Comparison of ENCODE assay signal across 32 cellular contexts in genomic region chr14:64944861-64945260, GRCh38. TPM values are rescaled to one million over a fixed set of nuclear protein-coding genes. Genes with fewer than 3 reads are reported as not detected.
DNase-seq lines count a peak whose midpoint lies in the region; ATAC-seq, FAIRE-seq and TF ChIP-seq lines count a peak whose summit lies in the region.
"Had no signal": no experiment of that assay in that cellular context is flagged by ENCODE, and none has a peak within 500 bp of the region (broad histone marks: within the 10 kb centered on the region; RNA-seq: fewer than 3 reads in every experiment).

No MANE protein-coding gene starts in this region.

- H3K36me3 Mint-ChIP-seq in endodermal cell (ENCODE audit: low read depth) = peaks cover 50% of the 10 kb centered on the region
- peaks cover 8 to 62% (median 20%) of the 10 kb centered on the region in 5 donors for H3K36me3 Mint-ChIP-seq in naive thymus-derived CD4-positive, alpha-beta T cell

- H3K4me1 ChIP-seq in endodermal cell (ENCODE audit: control insufficient read depth, insufficient read depth, low read length) = peaks cover 3% of the 10 kb centered on the region
- H3K4me1 ChIP-seq in naive thymus-derived CD4-positive, alpha-beta T cell (ENCODE audit: control insufficient read depth in 2 of 2, insufficient read depth in 2 of 2, low read length in 2 of 2) = peaks cover 0 to 10% of the 10 kb centered on the region in 2 donors

- H3K4me3 ChIP-seq in endodermal cell (ENCODE audit: low read length) = no peak overlapping the region
- H3K4me3 ChIP-seq in naive thymus-derived CD4-positive, alpha-beta T cell (ENCODE audit: low read length) = no peak overlapping the region
- H3K4me3 ChIP-seq: BLaER1, GM12878, K562 had no signal

- H3K27me3 Mint-ChIP-seq in stimulated activated naive CD8-positive, alpha-beta T cell treated with anti-CD3 and anti-CD28 coated beads, Interleukin-15, amount 100 ng/mL, for 72 hours = no peaks in the 10 kb centered on the region
- H3K27me3 Mint-ChIP-seq in endodermal cell (ENCODE audit: insufficient read depth) = peaks cover 2% of the 10 kb centered on the region
- H3K27me3 Mint-ChIP-seq in naive thymus-derived CD4-positive, alpha-beta T cell = no peaks in the 10 kb centered on the region
- H3K27me3 Mint-ChIP-seq: CD4-positive, CD25-positive, alpha-beta regulatory T cell had no signal

- H3K36me3 ChIP-seq in endodermal cell (ENCODE audit: control insufficient read depth, insufficient read depth, low read length) = peaks cover 10% of the 10 kb centered on the region
- H3K36me3 ChIP-seq in naive thymus-derived CD4-positive, alpha-beta T cell (ENCODE audit: control insufficient read depth in 2 of 3, insufficient read depth in 3 of 3, low read length in 3 of 3) = peaks cover 0 to 30% (median 0%) of the 10 kb centered on the region in 3 experiments

- no peak for TF ChIP-seq CTCF in endodermal cell (conservative IDR thresholded peaks at IDR 0.05)

- no peak overlapping the region for H3K27ac ChIP-seq in endodermal cell (ENCODE audit: low read depth, low read length)
- no peak overlapping the region for H3K27ac ChIP-seq in naive thymus-derived CD4-positive, alpha-beta T cell (ENCODE audit: low read depth, low read length)
- H3K27ac ChIP-seq: BLaER1, HL-60 had no signal

- H3K9ac ChIP-seq in endodermal cell (ENCODE audit: extremely low read depth, low read length, poor library complexity, severe bottlenecking) = no peak overlapping the region
- H3K9ac ChIP-seq: BLaER1 had no signal

- no peak for DNase-seq in stimulated activated naive CD8-positive, alpha-beta T cell treated with anti-CD3 and anti-CD28 coated beads, Interleukin-15, amount 100 ng/mL, for 72 hours
- DNase-seq in stimulated activated naive CD8-positive, alpha-beta T cell treated with anti-CD3 and anti-CD28 coated beads, Interleukin-15, Interleukin-2, amounts not matched to agents 100 U/mL and 50 U/mL, for 24 hours = no peak
- DNase-seq in endodermal cell (peak; percentile 29), urothelium cell line (ENCODE audit: low spot score) (no peak)
- no peak for DNase-seq in naive thymus-derived CD4-positive, alpha-beta T cell
- DNase-seq in stimulated activated CD4-positive, alpha-beta T cell treated with anti-CD3 and anti-CD28 coated beads, Interleukin-2, amount 100 ng/mL, for 24 hours = no peak
- DNase-seq in activated CD4-positive, CD25-positive, alpha-beta regulatory T cell treated with anti-CD3 and anti-CD28 coated beads, Interleukin-2, amount 50 U/mL, for 72 hours = no peak
- DNase-seq: CD4-positive, CD25-positive, alpha-beta regulatory T cell; COR-L47; DMS79; EL; GDM1; Kasumi-1; NCI-H1092 treated with DMSO at 0.1 percent for 48 hours; NCI-H1436; NCI-H187; NCI-H2081 treated with DMSO at 0.1 percent for 48 hours; NCI-H2171; NCI-H226; NCI-H510A; NCI-H69; SHP77 treated with DMSO at 0.1 percent for 48 hours had no signal

- POLR2A ChIA-PET in naive thymus-derived CD4-positive, alpha-beta T cell (lab: Charles Lee) = interaction anchor here (1.6 kb wide), 1 partner anchor 42 kb away, joined by 4 read pairs; the partner anchor contains the start of gene FNTB

- 93 to 95% methylated on average over 3 to 4 of the region's 4 CpGs for WGBS in endodermal cell (ENCODE audit: insufficient coverage in 1 of 2, insufficient read length in 1 of 2), 2 experiments

- FAIRE-seq in urothelium cell line (lab: Jason Lieb, UNC) = peak; percentile 68
- FAIRE-seq: A204.1, GM12878, H54, K562 had no signal

- no peaks in the 10 kb centered on the region for H3K9me3 ChIP-seq in endodermal cell (ENCODE audit: control insufficient read depth, low read length)
- H3K9me3 ChIP-seq in naive thymus-derived CD4-positive, alpha-beta T cell (ENCODE audit: control insufficient read depth in 2 of 3, low read length in 3 of 3) = no peaks in the 10 kb centered on the region
- H3K9me3 ChIP-seq: BLaER1 had no signal

- H3K27me3 ChIP-seq in endodermal cell (ENCODE audit: control insufficient read depth, insufficient read depth, low read length, poor library complexity, severe bottlenecking) = no peaks in the 10 kb centered on the region
- H3K27me3 ChIP-seq in naive thymus-derived CD4-positive, alpha-beta T cell (ENCODE audit: control insufficient read depth in 2 of 2, insufficient read depth in 2 of 2, low read length in 2 of 2) = no peaks in the 10 kb centered on the region
- H3K27me3 ChIP-seq: BLaER1 had no signal

- intact Hi-C loops in naive thymus-derived CD4-positive, alpha-beta T cell (cut with micrococcal nuclease) = loop anchor here in 1 of 2 donors (1.0 to 5.0 kb wide), 2 partner anchors 8 to 38 kb away; no protein-coding TSS in a partner anchor

- H3K4me1 Mint-ChIP-seq in stimulated activated naive CD8-positive, alpha-beta T cell treated with anti-CD3 and anti-CD28 coated beads, Interleukin-15, amount 100 ng/mL, for 72 hours = peaks cover 55% of the 10 kb centered on the region
- peaks cover 19% of the 10 kb centered on the region for H3K4me1 Mint-ChIP-seq in endodermal cell
- H3K4me1 Mint-ChIP-seq in naive thymus-derived CD4-positive, alpha-beta T cell = peaks cover 16 to 77% (median 62%) of the 10 kb centered on the region in 7 donors

- ATAC-seq in stimulated activated naive CD8-positive, alpha-beta T cell treated with anti-CD3 and anti-CD28 coated beads, Interleukin-15, amount 100 ng/mL, for 72 hours = no peak
- ATAC-seq in stimulated activated naive CD8-positive, alpha-beta T cell treated with anti-CD3 and anti-CD28 coated beads, Interleukin-15, Interleukin-2, amounts not matched to agents 100 U/mL and 50 U/mL, for 24 hours = no peak
- no peak for ATAC-seq in naive thymus-derived CD4-positive, alpha-beta T cell
- no peak for ATAC-seq in HG03280 (IDR thresholded peaks at IDR 0.05; ENCODE audit: unreplicated experiment)
- ATAC-seq: GM12878, K562, Panc1 had no signal

- no peak overlapping the region for H3K4me3 Mint-ChIP-seq in stimulated activated naive CD8-positive, alpha-beta T cell treated with anti-CD3 and anti-CD28 coated beads, Interleukin-15, amount 100 ng/mL, for 72 hours
- H3K4me3 Mint-ChIP-seq in endodermal cell = no peak overlapping the region
- H3K4me3 Mint-ChIP-seq in naive thymus-derived CD4-positive, alpha-beta T cell = no peak overlapping the region
- H3K4me3 Mint-ChIP-seq: CD4-positive, CD25-positive, alpha-beta regulatory T cell had no signal

- peak overlapping the region; percentile 13 to 44 for H3K27ac Mint-ChIP-seq in stimulated activated naive CD8-positive, alpha-beta T cell treated with anti-CD3 and anti-CD28 coated beads, Interleukin-15, amount 100 ng/mL, for 72 hours
- H3K27ac Mint-ChIP-seq in endodermal cell = no peak overlapping the region
- peak overlapping the region in 6 of 9 donors; percentile 14 to 80 (median 52) for H3K27ac Mint-ChIP-seq in naive thymus-derived CD4-positive, alpha-beta T cell

- CTCF ChIA-PET in naive thymus-derived CD4-positive, alpha-beta T cell (lab: Charles Lee) = no interaction called here

- no peaks in the 10 kb centered on the region for H3K9me3 Mint-ChIP-seq in stimulated activated naive CD8-positive, alpha-beta T cell treated with anti-CD3 and anti-CD28 coated beads, Interleukin-15, amount 100 ng/mL, for 72 hours
- no peaks in the 10 kb centered on the region for H3K9me3 Mint-ChIP-seq in endodermal cell
- no peaks in the 10 kb centered on the region for H3K9me3 Mint-ChIP-seq in naive thymus-derived CD4-positive, alpha-beta T cell
- H3K9me3 Mint-ChIP-seq: CD4-positive, CD25-positive, alpha-beta regulatory T cell had no signal

RNA-seq across cellular contexts. Expression of gene GPX2, which starts 2.3 kb away (rescaled TPM):
- 1 to 10 TPM; 2.6 to 3.7 TPM for total RNA-seq in endodermal cell
- polyA plus RNA-seq in endodermal cell (2013, experiment 1 of 2) = 0.78 TPM
- 1.3 TPM for polyA plus RNA-seq in endodermal cell (2013, experiment 2 of 2)
- not detected for total RNA-seq in naive thymus-derived CD4-positive, alpha-beta T cell
- not detected for polyA plus RNA-seq in naive thymus-derived CD4-positive, alpha-beta T cell
- total RNA-seq: CD4-positive, CD25-positive, alpha-beta regulatory T cell; GM12878; M059J; OCI-LY7 had no signal
- polyA plus RNA-seq: GM12878, K562 had no signal

RNA-seq across cellular contexts. Expression of gene RAB15, which starts 27.3 kb away (rescaled TPM):
- 10 to 100 TPM; 48.7 to 77.2 TPM for total RNA-seq in endodermal cell
- 27.7 TPM for polyA plus RNA-seq in endodermal cell (2013, experiment 1 of 2)
- 24.4 TPM for polyA plus RNA-seq in endodermal cell (2013, experiment 2 of 2)
- 1 to 10 TPM; 4.9 to 7.1 (median 5.9) TPM for total RNA-seq in naive thymus-derived CD4-positive, alpha-beta T cell
- 10 to 100 TPM in 1 of 2 donors, 1 to 10 TPM in 1; 4.7 to 11.1 TPM for polyA plus RNA-seq in naive thymus-derived CD4-positive, alpha-beta T cell

RNA-seq across cellular contexts. Expression of gene CHURC1, which starts 30.6 kb away (rescaled TPM):
- 10 to 100 TPM; 56.7 to 63.2 TPM for total RNA-seq in endodermal cell
- polyA plus RNA-seq in endodermal cell (2013, experiment 1 of 2) = 48.4 TPM
- polyA plus RNA-seq in endodermal cell (2013, experiment 2 of 2) = 36.6 TPM
- 100 to 1,000 TPM in 2 of 5 experiments, 10 to 100 TPM in 3; 71.9 to 117 (median 80.7) TPM for total RNA-seq in naive thymus-derived CD4-positive, alpha-beta T cell
- polyA plus RNA-seq in naive thymus-derived CD4-positive, alpha-beta T cell = 100 to 1,000 TPM; 177 to 204 TPM

RNA-seq across cellular contexts. Expression of gene FNTB, which starts 41.8 kb away (rescaled TPM):
- 10 to 100 TPM; 17.2 to 21.3 TPM for total RNA-seq in endodermal cell
- 18.8 TPM for polyA plus RNA-seq in endodermal cell (2013, experiment 1 of 2)
- polyA plus RNA-seq in endodermal cell (2013, experiment 2 of 2) = 22.1 TPM
- 10 to 100 TPM; 10.4 to 19.7 (median 12.9) TPM for total RNA-seq in naive thymus-derived CD4-positive, alpha-beta T cell
- 1 to 10 TPM; 4.0 to 7.7 TPM for polyA plus RNA-seq in naive thymus-derived CD4-positive, alpha-beta T cell

Comparison
In these comparisons a context has a peak if more than half of its experiments do, and no peak if none do; other contexts are left out.
1. RNA of gene RAB15, which starts 27.3 kb away (total RNA-seq): 48.7 to 77.2 TPM in endodermal cell; 4.9 to 7.1 TPM in naive thymus-derived CD4-positive, alpha-beta T cell; every median in the first group is over 4 times any median in the second.